In the genomic region with DNA sequence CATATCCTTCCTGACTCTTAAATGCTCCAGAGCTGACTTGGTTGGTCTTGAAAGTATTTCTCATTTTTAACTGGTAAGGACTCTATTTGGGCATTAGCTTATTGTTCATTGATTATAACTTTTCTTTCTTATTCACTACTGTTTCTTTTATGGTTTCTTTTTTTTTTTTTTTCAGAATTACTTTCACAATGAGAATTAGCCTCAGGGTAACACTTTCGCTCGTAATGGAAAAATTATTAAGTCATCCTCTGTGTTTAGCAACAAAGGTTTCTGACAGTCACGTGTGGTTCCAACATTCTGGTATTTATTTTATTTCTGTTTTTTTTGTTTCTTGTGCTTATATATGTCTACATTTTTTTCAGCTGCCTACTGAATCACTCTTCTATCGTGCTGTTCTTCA, we compare ENCODE assay signal across 19 cellular contexts.
DNase-seq lines count a peak whose midpoint lies in the region; ATAC-seq and TF ChIP-seq lines count a peak whose summit lies in the region.
"Had no signal": no experiment of that assay in that cellular context is flagged by ENCODE, and none has a peak within 500 bp of the region (broad histone marks: within the 10 kb centered on the region; RNA-seq: fewer than 3 reads in every experiment).

No MANE protein-coding gene starts in this region.

- no peak overlapping the region for H3K27ac Mint-ChIP-seq in activated CD8-positive, alpha-beta T cell treated with anti-CD3 and anti-CD28 coated beads for 36 hours
- no peak overlapping the region for H3K27ac Mint-ChIP-seq in activated CD8-positive, alpha-beta T cell treated with anti-CD3 and anti-CD28 coated beads, Interleukin-2, amount 10 ng/mL, durations not matched to agents 7 days and 5 days
- H3K27ac Mint-ChIP-seq in stimulated activated effector memory CD8-positive, alpha-beta T cell treated with anti-CD3 and anti-CD28 coated beads, Interleukin-12 subunit alpha, Interleukin-12 subunit beta, amount 100 ng/mL, for 72 hours, result peak overlapping the region; percentile 18
- H3K27ac Mint-ChIP-seq: activated CD4-positive, alpha-beta T cell treated with anti-CD3 and anti-CD28 coated beads, Interleukin-2, amount 10 ng/mL, durations not matched to agents 7 days and 5 days; effector memory CD8-positive, alpha-beta T cell; immature natural killer cell; T-helper 2 cell treated with Interferon-gamma antibody and Interleukin-4, amounts not matched to agents 5 μg/mL and 100 μg/mL, for 36 hours had no signal

- peaks cover 0 to 48% (median 10%) of the 10 kb centered on the region in 6 donors for H3K36me3 ChIP-seq in spleen

- WGBS in spleen, 5 donors, result 81 to 95% (median 88%) methylated on average over 4 of the region's 4 CpGs

- TF ChIP-seq POLR2A in erythroblast (IDR thresholded peaks at IDR 0.05; ENCODE audit: low read length) (no peak), spleen (IDR thresholded peaks at IDR 0.05) (no peak)

- H3K4me1 ChIP-seq in spleen, result no peaks in the 10 kb centered on the region
- H3K4me1 ChIP-seq: gastroesophageal sphincter had no signal

- peaks cover 6% of the 10 kb centered on the region for H3K4me1 Mint-ChIP-seq in activated CD8-positive, alpha-beta T cell treated with anti-CD3 and anti-CD28 coated beads for 36 hours (ENCODE audit: low read depth)
- H3K4me1 Mint-ChIP-seq in activated CD8-positive, alpha-beta T cell treated with anti-CD3 and anti-CD28 coated beads, Interleukin-2, amount 10 ng/mL, durations not matched to agents 7 days and 5 days (ENCODE audit: low read depth), result no peaks in the 10 kb centered on the region
- H3K4me1 Mint-ChIP-seq in stimulated activated effector memory CD8-positive, alpha-beta T cell treated with anti-CD3 and anti-CD28 coated beads, Interleukin-12 subunit alpha, Interleukin-12 subunit beta, amount 100 ng/mL, for 72 hours, result peaks cover 7% of the 10 kb centered on the region
- H3K4me1 Mint-ChIP-seq: activated CD4-positive, alpha-beta T cell treated with anti-CD3 and anti-CD28 coated beads, Interleukin-2, amount 10 ng/mL, durations not matched to agents 7 days and 5 days; immature natural killer cell had no signal

- peak; percentile 13 for ATAC-seq in activated CD8-positive, alpha-beta T cell treated with anti-CD3 and anti-CD28 coated beads for 36 hours
- no peak for ATAC-seq in activated CD8-positive, alpha-beta T cell treated with anti-CD3 and anti-CD28 coated beads, Interleukin-2, amount 10 ng/mL, durations not matched to agents 7 days and 5 days
- ATAC-seq in HG02642 (IDR thresholded peaks at IDR 0.05; ENCODE audit: poor library complexity, unreplicated experiment) (peak; percentile 71), HG03457 (IDR thresholded peaks at IDR 0.05; ENCODE audit: unreplicated experiment) (peak; percentile 75)
- ATAC-seq in stimulated activated effector memory CD8-positive, alpha-beta T cell treated with anti-CD3 and anti-CD28 coated beads, Interleukin-12 subunit alpha, Interleukin-12 subunit beta, amount 100 ng/mL, for 72 hours, result no peak
- ATAC-seq: effector memory CD8-positive, alpha-beta T cell; gastroesophageal sphincter had no signal

- no peaks in the 10 kb centered on the region for H3K27me3 Mint-ChIP-seq in activated CD8-positive, alpha-beta T cell treated with anti-CD3 and anti-CD28 coated beads for 36 hours
- no peaks in the 10 kb centered on the region for H3K27me3 Mint-ChIP-seq in activated CD8-positive, alpha-beta T cell treated with anti-CD3 and anti-CD28 coated beads, Interleukin-2, amount 10 ng/mL, durations not matched to agents 7 days and 5 days (ENCODE audit: low read depth)
- H3K27me3 Mint-ChIP-seq: activated CD4-positive, alpha-beta T cell treated with anti-CD3 and anti-CD28 coated beads, Interleukin-2, amount 10 ng/mL, durations not matched to agents 7 days and 5 days; effector memory CD8-positive, alpha-beta T cell had no signal

- H3K4me3 Mint-ChIP-seq in activated CD8-positive, alpha-beta T cell treated with anti-CD3 and anti-CD28 coated beads for 36 hours, result no peak overlapping the region
- H3K4me3 Mint-ChIP-seq in activated CD8-positive, alpha-beta T cell treated with anti-CD3 and anti-CD28 coated beads, Interleukin-2, amount 10 ng/mL, durations not matched to agents 7 days and 5 days, result no peak overlapping the region
- no peak overlapping the region for H3K4me3 Mint-ChIP-seq in stimulated activated effector memory CD8-positive, alpha-beta T cell treated with anti-CD3 and anti-CD28 coated beads, Interleukin-12 subunit alpha, Interleukin-12 subunit beta, amount 100 ng/mL, for 72 hours
- H3K4me3 Mint-ChIP-seq: activated CD4-positive, alpha-beta T cell treated with anti-CD3 and anti-CD28 coated beads, Interleukin-2, amount 10 ng/mL, durations not matched to agents 7 days and 5 days; effector memory CD8-positive, alpha-beta T cell; immature natural killer cell; T-helper 2 cell treated with Interferon-gamma antibody and Interleukin-4, amounts not matched to agents 5 μg/mL and 100 μg/mL, for 36 hours had no signal

- intact Hi-C loops in activated CD8-positive, alpha-beta T cell treated with anti-CD3 and anti-CD28 coated beads for 36 hours (cut with micrococcal nuclease), result no loop called here
- intact Hi-C loops in spleen (cut with DNase I; ENCODE audit: low total_unique reads), result no loop called here

- peaks cover 31% of the 10 kb centered on the region for H3K36me3 Mint-ChIP-seq in activated CD8-positive, alpha-beta T cell treated with anti-CD3 and anti-CD28 coated beads for 36 hours (ENCODE audit: low read depth)
- peaks cover 9% of the 10 kb centered on the region for H3K36me3 Mint-ChIP-seq in activated CD8-positive, alpha-beta T cell treated with anti-CD3 and anti-CD28 coated beads, Interleukin-2, amount 10 ng/mL, durations not matched to agents 7 days and 5 days (ENCODE audit: low read depth)
- H3K36me3 Mint-ChIP-seq in stimulated activated effector memory CD8-positive, alpha-beta T cell treated with anti-CD3 and anti-CD28 coated beads, Interleukin-12 subunit alpha, Interleukin-12 subunit beta, amount 100 ng/mL, for 72 hours, result peaks cover 19% of the 10 kb centered on the region

- H3K27me3 ChIP-seq in spleen (replicated peaks in 1 of 7), result no peaks in the 10 kb centered on the region
- H3K27me3 ChIP-seq: gastroesophageal sphincter had no signal

- no peak overlapping the region for H3K27ac ChIP-seq in spleen
- H3K27ac ChIP-seq: gastroesophageal sphincter, thoracic aorta had no signal

- POLR2A ChIA-PET in activated CD8-positive, alpha-beta T cell treated with anti-CD3 and anti-CD28 coated beads for 36 hours (lab: Charles Lee), result no interaction called here
- POLR2A ChIA-PET in activated CD8-positive, alpha-beta T cell treated with anti-CD3 and anti-CD28 coated beads, Interleukin-2, amount 10 ng/mL, durations not matched to agents 7 days and 5 days (lab: Charles Lee), result no interaction called here

- no peak for TF ChIP-seq CTCF in activated CD8-positive, alpha-beta T cell treated with anti-CD3 and anti-CD28 coated beads for 36 hours (IDR thresholded peaks at IDR 0.05)
- no peak for TF ChIP-seq CTCF in spleen (IDR thresholded peaks at IDR 0.05 in 8 of 11, conservative IDR thresholded peaks at IDR 0.05 in 3 of 11)

- H3K9me3 Mint-ChIP-seq in activated CD8-positive, alpha-beta T cell treated with anti-CD3 and anti-CD28 coated beads for 36 hours, result no peaks in the 10 kb centered on the region
- no peaks in the 10 kb centered on the region for H3K9me3 Mint-ChIP-seq in activated CD8-positive, alpha-beta T cell treated with anti-CD3 and anti-CD28 coated beads, Interleukin-2, amount 10 ng/mL, durations not matched to agents 7 days and 5 days (ENCODE audit: insufficient read depth)
- H3K9me3 Mint-ChIP-seq in stimulated activated effector memory CD8-positive, alpha-beta T cell treated with anti-CD3 and anti-CD28 coated beads, Interleukin-12 subunit alpha, Interleukin-12 subunit beta, amount 100 ng/mL, for 72 hours, result no peaks in the 10 kb centered on the region
- H3K9me3 Mint-ChIP-seq: activated CD4-positive, alpha-beta T cell treated with anti-CD3 and anti-CD28 coated beads, Interleukin-2, amount 10 ng/mL, durations not matched to agents 7 days and 5 days; effector memory CD8-positive, alpha-beta T cell; immature natural killer cell; T-helper 2 cell treated with Interferon-gamma antibody and Interleukin-4, amounts not matched to agents 5 μg/mL and 100 μg/mL, for 36 hours had no signal

- H3K9me3 ChIP-seq in spleen, result no peaks in the 10 kb centered on the region
- H3K9me3 ChIP-seq: gastroesophageal sphincter, thoracic aorta had no signal

- no peak overlapping the region for H3K4me3 ChIP-seq in spleen
- H3K4me3 ChIP-seq: gastroesophageal sphincter, smooth muscle cell, thoracic aorta had no signal

- CTCF ChIA-PET in activated CD8-positive, alpha-beta T cell treated with anti-CD3 and anti-CD28 coated beads for 36 hours (lab: Charles Lee), result no interaction called here
- CTCF ChIA-PET in activated CD8-positive, alpha-beta T cell treated with anti-CD3 and anti-CD28 coated beads, Interleukin-2, amount 10 ng/mL, durations not matched to agents 7 days and 5 days (lab: Charles Lee), result no interaction called here

- no peak for DNase-seq in activated CD8-positive, alpha-beta T cell treated with anti-CD3 and anti-CD28 coated beads for 36 hours
- no peak for DNase-seq in activated CD8-positive, alpha-beta T cell treated with anti-CD3 and anti-CD28 coated beads, Interleukin-2, amount 10 ng/mL, durations not matched to agents 7 days and 5 days
- no peak for DNase-seq in stimulated activated effector memory CD8-positive, alpha-beta T cell treated with anti-CD3 and anti-CD28 coated beads, Interleukin-12 subunit alpha, Interleukin-12 subunit beta, amount 100 ng/mL, for 72 hours (ENCODE audit: low spot score in 2 of 2)
- DNase-seq in erythroblast (lab: John Stamatoyannopoulos, UW) (no peak), spleen (no peak), occipital lobe (lab: John Stamatoyannopoulos, UW) (no peak)
- DNase-seq: activated CD4-positive, alpha-beta T cell treated with anti-CD3 and anti-CD28 coated beads, Interleukin-2, amount 10 ng/mL, durations not matched to agents 7 days and 5 days; activated effector memory CD4-positive, alpha-beta T cell treated with anti-CD3 and anti-CD28 coated beads, Interleukin-2, amount 50 U/mL, for 16 hours; effector memory CD8-positive, alpha-beta T cell; GOT3; immature natural killer cell; midbrain; NCI-H187 treated with DMSO at 0.1 percent for 48 hours had no signal

Comparison
In these comparisons a context has a peak if more than half of its experiments do, and no peak if none do; other contexts are left out.
1. ATAC-seq: peak in activated CD8-positive, alpha-beta T cell treated with anti-CD3 and anti-CD28 coated beads for 36 hours (single experiment), HG02642 (single experiment) and HG03457 (single experiment); none in activated CD8-positive, alpha-beta T cell treated with anti-CD3 and anti-CD28 coated beads, Interleukin-2, amount 10 ng/mL, durations not matched to agents 7 days and 5 days (single experiment) and stimulated activated effector memory CD8-positive, alpha-beta T cell treated with anti-CD3 and anti-CD28 coated beads, Interleukin-12 subunit alpha, Interleukin-12 subunit beta, amount 100 ng/mL, for 72 hours (single experiment).